Comparison of ENCODE assay signal across 8 cellular contexts in genomic region chr10:84098667-84099066, GRCh38.
"Had no signal": no experiment of that assay in that cellular context is flagged by ENCODE, and none has a peak within 500 bp of the region (broad histone marks: within the 10 kb centered on the region; RNA-seq: fewer than 3 reads in every experiment).

No MANE protein-coding gene starts in this region.

- DNase-seq: GM23248, H9, HCEC 1CT, KG1 had no signal

- H2AFZ ChIP-seq: GM23248 had no signal

- H3K4me3 ChIP-seq: GM23248 had no signal

- H3K27ac Mint-ChIP-seq: H9, IgD-negative memory B cell had no signal

- H3K27ac ChIP-seq: GM23248 had no signal

- H3K4me3 Mint-ChIP-seq: H9, IgD-negative memory B cell had no signal

- H3K9ac ChIP-seq: GM23248 had no signal

- H3K4me1 Mint-ChIP-seq: H9 had no signal

- ATAC-seq: HepG2 had no signal

- H3K36me3 Mint-ChIP-seq: IgD-negative memory B cell had no signal

- H3K9me3 Mint-ChIP-seq: H9, IgD-negative memory B cell had no signal

- FAIRE-seq: H1, H54, HepG2 had no signal
